28 cellular contexts compared by ENCODE assay signal in the genomic region with DNA sequence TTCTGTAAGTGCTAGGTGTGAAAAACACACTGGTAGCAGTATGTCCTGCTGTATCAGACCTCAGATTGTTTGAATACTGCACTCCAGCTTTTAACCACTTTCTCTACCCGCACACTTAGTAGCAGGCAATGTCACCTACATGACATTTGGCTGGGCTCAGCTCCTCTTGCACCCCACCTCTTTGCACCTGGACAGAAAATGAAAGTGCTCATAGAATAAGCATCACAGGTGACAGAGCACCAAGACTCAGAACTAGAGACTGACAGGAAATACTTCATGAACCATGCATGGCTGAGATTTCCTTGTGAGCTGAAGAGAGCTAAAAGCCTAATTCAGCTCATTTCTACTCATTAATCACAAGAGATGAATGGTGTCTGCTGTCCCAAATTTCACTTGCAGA.
"Had no signal": no experiment of that assay in that cellular context is flagged by ENCODE, and none has a peak within 500 bp of the region (broad histone marks: within the 10 kb centered on the region; RNA-seq: fewer than 3 reads in every experiment).

No MANE protein-coding gene starts in this region.

- H3K4me3 ChIP-seq: left lung, lower lobe of right lung, ovary, skin epidermis, stomach, testis, thyroid gland, transverse colon, upper lobe of left lung, vagina had no signal

- H3K27me3 Mint-ChIP-seq: naive B cell; progenitor cell of endocrine pancreas; stimulated activated naive B cell treated with anti-CD40 and anti-IgM and Interleukin-4, amounts not matched to agents 10 μg/mL and 1 μg/mL and 100 μg/mL, for 72 hours had no signal

- H3K36me3 ChIP-seq: left lung, lower lobe of right lung, ovary, stomach, thyroid gland, transverse colon, upper lobe of left lung, vagina had no signal

- H3K4me1 Mint-ChIP-seq: immature natural killer cell; naive B cell; natural killer cell; stimulated activated naive B cell treated with anti-CD40 and anti-IgM and Interleukin-4, amounts not matched to agents 10 μg/mL and 1 μg/mL and 100 μg/mL, for 72 hours had no signal

- H3K36me3 Mint-ChIP-seq: immature natural killer cell; naive B cell; stimulated activated naive B cell treated with anti-CD40 and anti-IgM and Interleukin-4, amounts not matched to agents 10 μg/mL and 1 μg/mL and 100 μg/mL, for 72 hours had no signal

- H3K9me3 Mint-ChIP-seq: nephron progenitor cell had no signal

- DNase-seq: immature natural killer cell; kidney; left colon; left lung; lower lobe of right lung; mammary epithelial cell; mesenchymal stem cell; naive B cell; natural killer cell; nephron progenitor cell; ovary; retina; stimulated activated CD4-positive, alpha-beta T cell treated with anti-CD3 and anti-CD28 coated beads, Interleukin-12 subunit alpha, Interleukin-12 subunit beta, amount 100 ng/mL, for 4 hours; stimulated activated CD4-positive, alpha-beta T cell treated with anti-CD3 and anti-CD28 coated beads, Interleukin-15, amount 100 ng/mL, for 24 hours; stimulated activated CD4-positive, alpha-beta T cell treated with anti-CD3 and anti-CD28 coated beads, Interleukin-2, amount 100 ng/mL, for 24 hours; stimulated activated CD4-positive, alpha-beta T cell treated with anti-CD3 and anti-CD28 coated beads, Interleukin-4, amount 100 ng/mL, for 1 hour; stimulated activated naive B cell treated with anti-CD40 and anti-IgM and Interleukin-4, amounts not matched to agents 10 μg/mL and 1 μg/mL and 100 μg/mL, for 72 hours; stimulated activated naive CD8-positive, alpha-beta T cell treated with anti-CD3 and anti-CD28 coated beads, Interleukin-15, Interleukin-2, amounts not matched to agents 100 U/mL and 50 U/mL, for 24 hours; stomach; testis; thyroid gland; transverse colon; upper lobe of left lung had no signal

- H3K9me3 ChIP-seq: left lung, lower lobe of right lung, ovary, stomach, testis, thyroid gland, transverse colon, upper lobe of left lung, vagina had no signal

- ATAC-seq: left colon; left lung; lower lobe of right lung; natural killer cell; right cardiac atrium; sciatic nerve; stimulated activated naive B cell treated with anti-CD40 and anti-IgM and Interleukin-4, amounts not matched to agents 10 μg/mL and 1 μg/mL and 100 μg/mL, for 72 hours; stimulated activated naive CD8-positive, alpha-beta T cell treated with anti-CD3 and anti-CD28 coated beads, Interleukin-15, Interleukin-2, amounts not matched to agents 100 U/mL and 50 U/mL, for 24 hours had no signal

- H3K4me3 Mint-ChIP-seq: immature natural killer cell; naive B cell; natural killer cell; nephron progenitor cell; stimulated activated naive B cell treated with anti-CD40 and anti-IgM and Interleukin-4, amounts not matched to agents 10 μg/mL and 1 μg/mL and 100 μg/mL, for 72 hours had no signal

- H3K4me1 ChIP-seq: left lung, lower lobe of right lung, stomach, testis, thyroid gland, transverse colon, upper lobe of left lung, vagina had no signal

- H3K27ac ChIP-seq: left lung, lower lobe of right lung, ovary, skin epidermis, stomach, testis, thyroid gland, transverse colon, upper lobe of left lung, vagina had no signal

- H3K27me3 ChIP-seq: left lung, ovary, stomach, testis, thyroid gland, transverse colon, upper lobe of left lung, vagina had no signal
